Comparison of ENCODE assay signal across 17 cellular contexts in genomic region chrX:68488657-68489056, GRCh38. TPM values are rescaled to one million over a fixed set of nuclear protein-coding genes. Genes with fewer than 3 reads are reported as not detected.
DNase-seq lines count a peak whose midpoint lies in the region; TF ChIP-seq lines count a peak whose summit lies in the region.
"Had no signal": no experiment of that assay in that cellular context is flagged by ENCODE, and none has a peak within 500 bp of the region (broad histone marks: within the 10 kb centered on the region; RNA-seq: fewer than 3 reads in every experiment).

No MANE protein-coding gene starts in this region.

- POLR2A ChIA-PET in HEK293 (lab: Yijun Ruan, JAX) = no interaction called here

- TF ChIP-seq CTCF in HEK293 (tag by site-specific recombination; IDR thresholded peaks at IDR 0.05) (no peak), liver (IDR thresholded peaks at IDR 0.05; ENCODE audit: low read depth, low read length, missing input control) (no peak), transverse colon (IDR thresholded peaks at IDR 0.05) (no peak), foreskin fibroblast (IDR thresholded peaks at IDR 0.05; ENCODE audit: low read depth, low read length) (no peak)

- intact Hi-C loops in transverse colon (cut with DNase I; ENCODE audit: low total_unique reads) = no loop called here

- CTCF ChIA-PET in HEK293 (lab: Yijun Ruan, JAX) = no interaction called here

- H3K36me3 ChIP-seq in HEK293 (ENCODE audit: control insufficient read depth in 2 of 2, insufficient read depth in 1 of 2, low read length in 2 of 2) (no peaks in the 10 kb centered on the region; a peak in 1 of 3 replicates), liver (ENCODE audit: control insufficient read depth in 4 of 4, insufficient read depth in 3 of 4, low read depth in 1 of 4, low read length in 3 of 4) (no peaks in the 10 kb centered on the region), transverse colon (no peaks in the 10 kb centered on the region)

- no peak for TF ChIP-seq EP300 in transverse colon (IDR thresholded peaks at IDR 0.05; ENCODE audit: low read depth)

- H3K4me3 ChIP-seq in HEK293 (ENCODE audit: low read depth, low read length) (no peak overlapping the region), liver (ENCODE audit: low read depth in 1 of 3, low read length in 3 of 3) (no peak overlapping the region), transverse colon (no peak overlapping the region), foreskin fibroblast (ENCODE audit: low read depth in 1 of 2, low read length in 2 of 2) (no peak overlapping the region)

- H3K4me1 ChIP-seq in HEK293 (ENCODE audit: control insufficient read depth, insufficient read depth, low read length) (no peaks in the 10 kb centered on the region), liver (ENCODE audit: control insufficient read depth in 4 of 4, insufficient read depth in 4 of 4, low read length in 3 of 4) (peaks cover 0 to 2% (median 0%) of the 10 kb centered on the region in 4 donors), transverse colon (peaks cover 0 to 5% (median 0%) of the 10 kb centered on the region in 4 donors)

- H3K27ac ChIP-seq in HEK293 (ENCODE audit: extremely low read depth, low read depth, low read length) (no peak overlapping the region), liver (ENCODE audit: low read depth in 1 of 2, low read length in 2 of 2) (no peak overlapping the region), transverse colon (peak overlapping the region; percentile 51 to 72 (median 58))
- H3K27ac ChIP-seq: HL-60 had no signal

- H3K9ac ChIP-seq in liver (ENCODE audit: low read depth in 1 of 2, low read length in 2 of 2) = no peak overlapping the region
- H3K9ac ChIP-seq: SK-N-SH had no signal

- DNase-seq in SHP77 (lab: John Stamatoyannopoulos, UW) (peak; percentile 8 to 22), transverse colon (peak; percentile 71), foreskin fibroblast (no peak), GF-D8 (lab: John Stamatoyannopoulos, UW) (no peak), NCI-H187 (lab: John Stamatoyannopoulos, UW) (no peak)
- DNase-seq: ACHN; CD4-positive, CD25-positive, alpha-beta regulatory T cell; GOT3; Karpas-422; NCI-H1417; NCI-H2029 treated with DMSO at 0.1 percent for 48 hours; NCI-H524; OCI-M1; SK-N-SH had no signal

- no peak for TF ChIP-seq RAD21 in liver (IDR thresholded peaks at IDR 0.05)

- in situ Hi-C loops in transverse colon (cut with MboI; ENCODE audit: low pct_ligation_motif_present in 1 of 4, low pct_unique_long_range_greater_than_20kb in 1 of 4, low sequenced_read_pairs in 3 of 4) = no loop called here

- WGBS in liver = 30% methylated on average over 4 of the region's 4 CpGs
- 41% methylated on average over 4 of the region's 4 CpGs; no CpG with 5 or more reads in 1 of the 2 donors for WGBS in transverse colon (ENCODE audit: low coverage in 1 of 2), 2 donors

- no peaks in the 10 kb centered on the region for H3K27me3 ChIP-seq in liver (ENCODE audit: control insufficient read depth in 4 of 4, insufficient read depth in 4 of 4, low read length in 3 of 4)
- no peaks in the 10 kb centered on the region for H3K27me3 ChIP-seq in transverse colon

- H3K9me3 ChIP-seq in HEK293 (ENCODE audit: control insufficient read depth, insufficient read depth, low read depth, low read length) (no peaks in the 10 kb centered on the region; the same call in 1 of the 2 replicates), liver (ENCODE audit: control insufficient read depth in 4 of 4, low read length in 3 of 4) (no peaks in the 10 kb centered on the region), transverse colon (no peaks in the 10 kb centered on the region)
- H3K9me3 ChIP-seq: SK-N-SH had no signal

- no peak for TF ChIP-seq POLR2A in transverse colon (IDR thresholded peaks at IDR 0.05)

TF ChIP-seq in HEK293, 187 proteins besides CTCF, POLR2A, EP300 and RAD21:
- 0 out of 2 replicates have a peak, but pooled peaks have one; percentile 22 for TF ChIP-seq TRIM28 (IDR thresholded peaks at IDR 0.05; ENCODE audit: borderline replicate concordance, low read length)
- no peak for TF ChIP-seq ZXDB (tag by site-specific recombination; IDR thresholded peaks at IDR 0.05)
TF ChIP-seq in HEK293: peak in this region for 1.

TF ChIP-seq in liver, 16 proteins besides CTCF, POLR2A, EP300 and RAD21:
- TF ChIP-seq NR2F2 (IDR thresholded peaks at IDR 0.05) (no peak), SP1 (IDR thresholded peaks at IDR 0.05) (peak; percentile 79), HNF4A (conservative IDR thresholded peaks at IDR 0.05) (peak; percentile 73 to 77), RXRA (IDR thresholded peaks at IDR 0.05) (peak; percentile 37 to 55), FOXA2 (IDR thresholded peaks at IDR 0.05) (peak; percentile 11), EGR1 (IDR thresholded peaks at IDR 0.05; ENCODE audit: low read depth in 2 of 2) (no peak), YY1 (IDR thresholded peaks at IDR 0.05) (peak; percentile 57), JUND (IDR thresholded peaks at IDR 0.05) (peak in 1 of 2 donors; percentile 47), REST (IDR thresholded peaks at IDR 0.05) (peak; percentile 20)

RNA-seq across cellular contexts. Expression of gene YIPF6, which starts 10.2 kb away (rescaled TPM):
- total RNA-seq in liver (10 to 100 TPM; 24.7 to 32.2 TPM), transverse colon (10 to 100 TPM; 10.8 to 33.0 (median 21.0) TPM)
- 10 to 100 TPM; 11.9 to 36.3 TPM for polyA plus RNA-seq in liver

RNA-seq across cellular contexts. Expression of gene OPHN1, which starts 55.4 kb away (rescaled TPM):
- total RNA-seq in liver (1 to 10 TPM; 1.0 to 1.2 TPM), transverse colon (1 to 10 TPM; 2.8 to 8.7 (median 6.6) TPM)
- polyA plus RNA-seq in liver = under 1 TPM; 0.17 to 0.20 TPM
- polyA plus RNA-seq: CD4-positive, CD25-positive, alpha-beta regulatory T cell had no signal

Comparison
In these comparisons a context has a peak if more than half of its experiments do, and no peak if none do; other contexts are left out.
1. H3K27ac ChIP-seq: peak in transverse colon (4 of 4); none in HEK293 (single experiment) and liver (0 of 2).
2. DNase-seq: peak in SHP77 (2 of 2) and transverse colon (single experiment); none in foreskin fibroblast (0 of 2), GF-D8 (single experiment) and NCI-H187 (0 of 2).